In the genomic region with DNA sequence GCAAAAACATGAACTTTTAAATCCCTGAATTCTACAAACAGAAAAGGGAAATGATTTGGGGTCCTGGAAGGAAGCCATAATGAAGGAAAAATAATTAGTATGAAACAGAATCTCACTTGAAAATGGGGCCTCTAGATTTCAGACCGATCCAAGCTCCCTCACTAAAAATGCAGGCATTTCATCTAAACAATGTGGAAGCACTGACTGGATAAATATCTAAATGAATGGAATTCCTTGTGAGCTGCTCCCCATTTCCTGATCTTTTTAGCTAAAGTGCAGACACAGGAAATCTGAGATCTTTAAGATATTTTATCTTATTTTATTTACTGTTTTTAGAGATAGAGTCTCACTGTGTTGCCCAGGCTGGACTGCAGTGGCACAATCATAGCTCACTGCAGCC, we compare ENCODE assay signal across 26 cellular contexts.
"Had no signal": no experiment of that assay in that cellular context is flagged by ENCODE, and none has a peak within 500 bp of the region (broad histone marks: within the 10 kb centered on the region; RNA-seq: fewer than 3 reads in every experiment).

No MANE protein-coding gene starts in this region.

- H3K4me3 ChIP-seq: ascending aorta, esophagus muscularis mucosa, heart left ventricle, neural progenitor cell, thoracic aorta had no signal

- H3K27ac ChIP-seq: ascending aorta, brain microvascular endothelial cell, esophagus muscularis mucosa, foreskin keratinocyte, heart left ventricle, neural progenitor cell, thoracic aorta, VCaP had no signal

- H3K27me3 ChIP-seq: ascending aorta, brain microvascular endothelial cell, esophagus muscularis mucosa, foreskin keratinocyte, heart left ventricle had no signal

- DNase-seq: activated CD4-positive, alpha-beta T cell treated with anti-CD3 and anti-CD28 coated beads for 48 hours; activated CD4-positive, alpha-beta T cell treated with anti-CD3 and anti-CD28 coated beads, Interleukin-2, amount 50 U/mL, for 48 hours; activated CD8-positive, alpha-beta memory T cell treated with anti-CD3 and anti-CD28 coated beads, Interleukin-2, amount 50 U/mL, for 4 hours; activated gamma-delta T cell; activated naive CD4-positive, alpha-beta T cell treated with anti-CD3 and anti-CD28 coated beads, Interleukin-2, amount 10 ng/mL, durations not matched to agents 7 days and 5 days; activated naive CD8-positive, alpha-beta T cell treated with anti-CD3 and anti-CD28 coated beads, Interleukin-2, amount 10 ng/mL, durations not matched to agents 7 days and 5 days; activated T-cell treated with anti-CD3 and anti-CD28 coated beads, Interleukin-2, amount 50 U/mL, for 1 hour; brain microvascular endothelial cell; cortex of kidney; foreskin keratinocyte; heart left ventricle; left cardiac atrium; mammary epithelial cell; naive thymus-derived CD8-positive, alpha-beta T cell; right cardiac atrium; stimulated activated CD4-positive, alpha-beta T cell treated with anti-CD3 and anti-CD28 coated beads, Interleukin-2, amount 100 ng/mL, for 48 hours; stimulated activated naive CD8-positive, alpha-beta T cell treated with anti-CD3 and anti-CD28 coated beads, Interleukin-15, Interleukin-2, amounts not matched to agents 100 U/mL and 50 U/mL, for 24 hours; SW 1271; T-helper 9 cell; trophoblast cell had no signal

- ATAC-seq: activated CD4-positive, CD25-positive, alpha-beta regulatory T cell treated with anti-CD3 and anti-CD28 coated beads, Interleukin-2, amount 50 U/mL, for 24 hours; foreskin keratinocyte; heart left ventricle; left cardiac atrium; naive thymus-derived CD8-positive, alpha-beta T cell; right cardiac atrium; stimulated activated naive CD8-positive, alpha-beta T cell treated with anti-CD3 and anti-CD28 coated beads, Interleukin-15, Interleukin-2, amounts not matched to agents 100 U/mL and 50 U/mL, for 24 hours had no signal
